Comparison of ENCODE assay signal across 14 cellular contexts in genomic region chr4:2250003-2250763, GRCh38. TPM values are rescaled to one million over a fixed set of nuclear protein-coding genes. Genes with fewer than 3 reads are reported as not detected.
DNase-seq lines count a peak whose midpoint lies in the region; ATAC-seq, FAIRE-seq and TF ChIP-seq lines count a peak whose summit lies in the region.
"Had no signal": no experiment of that assay in that cellular context is flagged by ENCODE, and none has a peak within 500 bp of the region (broad histone marks: within the 10 kb centered on the region; RNA-seq: fewer than 3 reads in every experiment).

No MANE protein-coding gene starts in this region.

- peak; percentile 61 for DNase-seq in cardiac septum (ENCODE audit: low spot score)
- no peak for DNase-seq in left ventricle myocardium superior
- peak; percentile 13 for DNase-seq in GM20000 (ENCODE audit: low spot score)
- DNase-seq in frontal cortex (ENCODE audit: low spot score in 2 of 2): peak; percentile 14 to 17
- peak; percentile 2 for DNase-seq in stimulated activated naive CD8-positive, alpha-beta T cell treated with anti-CD3 and anti-CD28 coated beads, Interleukin-15, Interleukin-2, amounts not matched to agents 100 U/mL and 50 U/mL, for 24 hours
- DNase-seq in NCI-H345 (lab: John Stamatoyannopoulos, UW): no peak
- DNase-seq in ureter (ENCODE audit: low spot score): no peak
- DNase-seq: activated CD4-positive, alpha-beta T cell treated with anti-CD3 and anti-CD28 coated beads, Interleukin-2, amount 10 ng/mL, durations not matched to agents 7 days and 5 days; DMS 273 treated with DMSO at 0.1 percent for 48 hours; NCI-H446 treated with DMSO at 0.1 percent for 48 hours; substantia nigra; T1000 had no signal

- TF ChIP-seq CTCF in GM20000 (IDR thresholded peaks at IDR 0.05; ENCODE audit: extremely low read depth, missing control alignments): no peak

- H3K4me1 Mint-ChIP-seq in activated T-helper 17 cell treated with anti-CD3 and anti-CD28 coated beads, Interleukin-2, amount 50 U/mL, for 72 hours: peaks cover 5% of the 10 kb centered on the region

- no peak for FAIRE-seq in frontal cortex (lab: Jason Lieb, UNC)

- intact Hi-C loops in cardiac septum (cut with DNase I) (no loop called here), left ventricle myocardium superior (cut with micrococcal nuclease) (no loop called here)

- H3K4me3 Mint-ChIP-seq in activated T-helper 17 cell treated with anti-CD3 and anti-CD28 coated beads, Interleukin-2, amount 50 U/mL, for 72 hours: no peak overlapping the region
- H3K4me3 Mint-ChIP-seq: activated CD4-positive, alpha-beta T cell treated with anti-CD3 and anti-CD28 coated beads, Interleukin-2, amount 10 ng/mL, durations not matched to agents 7 days and 5 days; brain had no signal

- no peak for ATAC-seq in left ventricle myocardium superior
- ATAC-seq in stimulated activated naive CD8-positive, alpha-beta T cell treated with anti-CD3 and anti-CD28 coated beads, Interleukin-15, Interleukin-2, amounts not matched to agents 100 U/mL and 50 U/mL, for 24 hours: no peak
- ATAC-seq in activated T-helper 17 cell treated with anti-CD3 and anti-CD28 coated beads, Interleukin-2, amount 50 U/mL, for 72 hours (replicated peaks): no peak

- peaks cover 14% of the 10 kb centered on the region for H3K36me3 Mint-ChIP-seq in activated T-helper 17 cell treated with anti-CD3 and anti-CD28 coated beads, Interleukin-2, amount 50 U/mL, for 72 hours (ENCODE audit: low read depth)

- H3K27ac Mint-ChIP-seq in activated T-helper 17 cell treated with anti-CD3 and anti-CD28 coated beads, Interleukin-2, amount 50 U/mL, for 72 hours: no peak overlapping the region
- H3K27ac Mint-ChIP-seq: activated CD4-positive, alpha-beta T cell treated with anti-CD3 and anti-CD28 coated beads, Interleukin-2, amount 10 ng/mL, durations not matched to agents 7 days and 5 days; brain had no signal

- H3K27me3 Mint-ChIP-seq in activated T-helper 17 cell treated with anti-CD3 and anti-CD28 coated beads, Interleukin-2, amount 50 U/mL, for 72 hours: no peaks in the 10 kb centered on the region
- H3K27me3 Mint-ChIP-seq: activated CD4-positive, alpha-beta T cell treated with anti-CD3 and anti-CD28 coated beads, Interleukin-2, amount 10 ng/mL, durations not matched to agents 7 days and 5 days had no signal

- H3K9me3 Mint-ChIP-seq in activated T-helper 17 cell treated with anti-CD3 and anti-CD28 coated beads, Interleukin-2, amount 50 U/mL, for 72 hours: no peaks in the 10 kb centered on the region
- H3K9me3 Mint-ChIP-seq: activated CD4-positive, alpha-beta T cell treated with anti-CD3 and anti-CD28 coated beads, Interleukin-2, amount 10 ng/mL, durations not matched to agents 7 days and 5 days; brain had no signal

RNA-seq across cellular contexts. Expression of gene HAUS3, which starts 8.3 kb away (rescaled TPM):
- 5.6 TPM for total RNA-seq in cardiac septum
- 8.2 TPM for total RNA-seq in left ventricle myocardium superior
- 42.0 TPM for total RNA-seq in frontal cortex
- 10 to 100 TPM; 27.1 to 28.0 TPM for total RNA-seq in activated T-helper 17 cell treated with anti-CD3 and anti-CD28 coated beads, Interleukin-2, amount 50 U/mL, for 72 hours
- total RNA-seq in ureter: 13.2 TPM

RNA-seq across cellular contexts. Expression of gene POLN, which starts 8.3 kb away (rescaled TPM):
- total RNA-seq in cardiac septum (2.3 TPM), left ventricle myocardium superior (1.9 TPM), frontal cortex (8.6 TPM), ureter (3.1 TPM)
- total RNA-seq in activated T-helper 17 cell treated with anti-CD3 and anti-CD28 coated beads, Interleukin-2, amount 50 U/mL, for 72 hours: 1 to 10 TPM; 7.8 to 8.0 TPM

RNA-seq across cellular contexts. Expression of gene MXD4, which starts 11.7 kb away (rescaled TPM):
- total RNA-seq in cardiac septum: 37.9 TPM
- 44.0 TPM for total RNA-seq in left ventricle myocardium superior
- total RNA-seq in frontal cortex: 17.5 TPM
- total RNA-seq in activated T-helper 17 cell treated with anti-CD3 and anti-CD28 coated beads, Interleukin-2, amount 50 U/mL, for 72 hours: 1 to 10 TPM; 6.1 to 7.7 TPM
- total RNA-seq in ureter: 34.5 TPM

Comparison
In these comparisons a context has a peak if more than half of its experiments do, and no peak if none do; other contexts are left out.
1. DNase-seq: peak in cardiac septum (single experiment), GM20000 (single experiment), frontal cortex (2 of 2) and stimulated activated naive CD8-positive, alpha-beta T cell treated with anti-CD3 and anti-CD28 coated beads, Interleukin-15, Interleukin-2, amounts not matched to agents 100 U/mL and 50 U/mL, for 24 hours (single experiment); none in left ventricle myocardium superior (single experiment), NCI-H345 (single experiment) and ureter (single experiment).